In genomic region chr5:134226441-134227192, GRCh38 we compare ENCODE assay signal across 7 cellular contexts. TPM values are rescaled to one million over a fixed set of nuclear protein-coding genes. Genes with fewer than 3 reads are reported as not detected.
DNase-seq lines count a peak whose midpoint lies in the region; ATAC-seq and TF ChIP-seq lines count a peak whose summit lies in the region.

No MANE protein-coding gene starts in this region.

- no peaks in the 10 kb centered on the region for H3K9me3 ChIP-seq in RWPE2 (ENCODE audit: severe bottlenecking)
- H3K9me3 ChIP-seq in lung (ENCODE audit: control insufficient read depth in 2 of 2, insufficient read depth in 1 of 2, low read length in 1 of 2): no peaks in the 10 kb centered on the region
- H3K9me3 ChIP-seq in tibial artery: no peaks in the 10 kb centered on the region

- no peaks in the 10 kb centered on the region for H3K27me3 ChIP-seq in RWPE2 (ENCODE audit: insufficient read depth, poor library complexity, severe bottlenecking)
- no peaks in the 10 kb centered on the region for H3K27me3 ChIP-seq in lung (ENCODE audit: control insufficient read depth, insufficient read depth)
- H3K27me3 ChIP-seq in tibial artery: no peaks in the 10 kb centered on the region

- H3K4me1 ChIP-seq in RWPE2 (ENCODE audit: insufficient read depth, poor library complexity, severe bottlenecking): peaks cover 32% of the 10 kb centered on the region
- H3K4me1 ChIP-seq in lung (ENCODE audit: control insufficient read depth in 2 of 2, insufficient read depth in 2 of 2, low read length in 2 of 2): peaks cover 0 to 4% of the 10 kb centered on the region in 2 donors
- H3K4me1 ChIP-seq in tibial artery: peaks cover 0 to 39% (median 14%) of the 10 kb centered on the region in 4 donors

- H3K4me3 ChIP-seq in RWPE2 (ENCODE audit: severe bottlenecking): peak overlapping the region; percentile 76
- peak overlapping the region; percentile 95 for H3K4me3 ChIP-seq in lung
- H3K4me3 ChIP-seq in tibial artery: peak overlapping the region; percentile 93 to 94

- ATAC-seq in GM18858 (IDR thresholded peaks at IDR 0.05; ENCODE audit: unreplicated experiment) (peak; percentile 4), HG02763 (IDR thresholded peaks at IDR 0.05; ENCODE audit: unreplicated experiment) (peak; percentile 16), RWPE2 (ENCODE audit: low read depth) (peak; percentile 56), lung (ENCODE audit: insufficient read depth, low FRiP score) (peak; percentile 49)

- intact Hi-C loops in tibial artery (cut with DNase I; ENCODE audit: low total_unique reads): loop anchor here (1.0 to 10.0 kb wide), 2 partner anchors 49 to 298 kb away; partner anchors contain the start of gene JADE2

- WGBS in lung, 2 donors: 4 to 6% methylated on average over 51 of the region's 51 CpGs

- peak overlapping the region; percentile 92 for H3K27ac ChIP-seq in RWPE2 (ENCODE audit: poor library complexity, severe bottlenecking)
- peak overlapping the region; percentile 88 to 100 for H3K27ac ChIP-seq in lung (ENCODE audit: low read depth in 1 of 2, low read length in 1 of 2)
- H3K27ac ChIP-seq in tibial artery: peak overlapping the region; percentile 99

- TF ChIP-seq CTCF in RWPE2 (IDR thresholded peaks at IDR 0.05; ENCODE audit: poor library complexity, severe bottlenecking): no peak
- no peak for TF ChIP-seq CTCF in lung (IDR thresholded peaks at IDR 0.05; ENCODE audit: control extremely low read depth, extremely low read depth)
- no peak for TF ChIP-seq CTCF in tibial artery (IDR thresholded peaks at IDR 0.05)

- H3K36me3 ChIP-seq in RWPE2 (ENCODE audit: low read depth): peaks cover 35% of the 10 kb centered on the region
- H3K36me3 ChIP-seq in lung (ENCODE audit: control insufficient read depth in 2 of 2, insufficient read depth in 2 of 2, low read length in 2 of 2): no peaks in the 10 kb centered on the region
- no peaks in the 10 kb centered on the region for H3K36me3 ChIP-seq in tibial artery

- DNase-seq in RWPE2 (ENCODE audit: low spot score): no peak
- DNase-seq in cerebellum (ENCODE audit: low spot score): peak; percentile 74
- DNase-seq in lung (ENCODE audit: low spot score): no peak
- DNase-seq in tibial artery: no peak
- DNase-seq in NCI-H446 treated with DMSO at 0.1 percent for 48 hours (lab: John Stamatoyannopoulos, UW): no peak

RNA-seq across cellular contexts. Expression of gene PPP2CA, which starts 0.7 kb away (rescaled TPM):
- total RNA-seq in cerebellum (98.4 TPM), lung (100 to 1,000 TPM; 102 to 107 TPM)
- 100 to 1,000 TPM in 1 of 2 donors, 10 to 100 TPM in 1; 32.2 to 117 TPM for polyA plus RNA-seq in lung

RNA-seq across cellular contexts. Expression of gene SKP1, which starts 49.9 kb away (rescaled TPM):
- total RNA-seq in cerebellum (167 TPM), lung (100 to 1,000 TPM; 242 to 324 TPM)
- 100 to 1,000 TPM; 149 to 551 TPM for polyA plus RNA-seq in lung

Comparison
In these comparisons a context has a peak if more than half of its experiments do, and no peak if none do; other contexts are left out.
1. ATAC-seq: peak in every context shown above with its lines; median percentile 56 in RWPE2; 49 in lung; 16 in HG02763; 4 in GM18858.